Comparison of ENCODE assay signal across 27 cellular contexts in the genomic region with DNA sequence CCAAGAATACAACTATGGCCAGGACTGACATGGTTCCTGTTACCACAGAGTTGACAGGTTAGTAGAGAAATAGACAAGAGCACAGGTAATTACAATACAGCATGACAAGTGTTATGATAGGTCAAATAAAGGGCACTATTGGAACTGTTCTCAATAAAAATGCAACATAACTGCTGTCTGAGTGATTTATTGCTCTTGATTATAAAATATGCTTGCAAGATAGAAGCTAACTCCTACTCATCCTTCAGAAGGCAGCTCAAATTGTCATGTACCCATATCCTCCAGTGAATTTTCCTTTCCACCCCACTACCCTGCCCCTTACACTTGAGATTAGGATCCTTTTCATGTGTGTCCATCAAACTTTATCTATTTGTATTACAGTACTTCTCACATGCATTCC.
"Had no signal": no experiment of that assay in that cellular context is flagged by ENCODE, and none has a peak within 500 bp of the region (broad histone marks: within the 10 kb centered on the region; RNA-seq: fewer than 3 reads in every experiment).

No MANE protein-coding gene starts in this region.

- H3K4me3 ChIP-seq: hepatocyte, left lung, lower lobe of right lung, neural progenitor cell, psoas muscle, right atrium auricular region, skin epidermis, stomach, testis, thyroid gland, transverse colon, upper lobe of left lung, vagina had no signal

- H3K9me3 ChIP-seq: neutrophil, psoas muscle, right atrium auricular region, testis, thyroid gland, transverse colon, vagina had no signal

- H3K36me3 ChIP-seq: left lung, lower lobe of right lung, neural progenitor cell, neutrophil, right atrium auricular region, stomach, thyroid gland, transverse colon, upper lobe of left lung, vagina had no signal

- H2AFZ ChIP-seq: hepatocyte, neural progenitor cell, parathyroid adenoma had no signal

- H3K4me2 ChIP-seq: hepatocyte, neural progenitor cell had no signal

- DNase-seq: islet precursor cell; left lung; lower lobe of right lung; mammary epithelial cell; mesenchymal stem cell; naive thymus-derived CD8-positive, alpha-beta T cell; occipital lobe; psoas muscle; stimulated activated CD4-positive, alpha-beta T cell treated with anti-CD3 and anti-CD28 coated beads, Interleukin-12 subunit alpha, Interleukin-12 subunit beta, amount 100 ng/mL, for 4 hours; stimulated activated CD4-positive, alpha-beta T cell treated with anti-CD3 and anti-CD28 coated beads, Interleukin-15, amount 100 ng/mL, for 24 hours; stimulated activated CD4-positive, alpha-beta T cell treated with anti-CD3 and anti-CD28 coated beads, Interleukin-2, amount 100 ng/mL, for 24 hours; stimulated activated CD4-positive, alpha-beta T cell treated with anti-CD3 and anti-CD28 coated beads, Interleukin-4, amount 100 ng/mL, for 1 hour; stimulated activated naive B cell treated with anti-CD40 and anti-IgM and Interleukin-4, amounts not matched to agents 10 μg/mL and 1 μg/mL and 100 μg/mL, for 72 hours; stimulated activated naive CD8-positive, alpha-beta T cell treated with anti-CD3 and anti-CD28 coated beads, Interleukin-15, Interleukin-2, amounts not matched to agents 100 U/mL and 50 U/mL, for 24 hours; stomach; testis; thyroid gland; transverse colon; upper lobe of left lung had no signal

- ATAC-seq: left lung; lower lobe of right lung; naive thymus-derived CD8-positive, alpha-beta T cell; psoas muscle; sciatic nerve; stimulated activated naive B cell treated with anti-CD40 and anti-IgM and Interleukin-4, amounts not matched to agents 10 μg/mL and 1 μg/mL and 100 μg/mL, for 72 hours; stimulated activated naive CD8-positive, alpha-beta T cell treated with anti-CD3 and anti-CD28 coated beads, Interleukin-15, Interleukin-2, amounts not matched to agents 100 U/mL and 50 U/mL, for 24 hours had no signal

- H3K4me1 ChIP-seq: left lung, lower lobe of right lung, neural progenitor cell, parathyroid adenoma, psoas muscle, right atrium auricular region, stomach, testis, thyroid gland, transverse colon, upper lobe of left lung, vagina had no signal

- H3K27me3 ChIP-seq: hepatocyte, left lung, neural progenitor cell, neutrophil, right atrium auricular region, stomach, testis, thyroid gland, transverse colon, upper lobe of left lung, vagina had no signal

- H3K27ac ChIP-seq: hepatocyte, left lung, lower lobe of right lung, neural progenitor cell, neutrophil, parathyroid adenoma, psoas muscle, right atrium auricular region, skin epidermis, stomach, testis, thyroid gland, transverse colon, upper lobe of left lung, vagina had no signal

- H3K9ac ChIP-seq: neural progenitor cell, parathyroid adenoma had no signal

- H3K79me2 ChIP-seq: hepatocyte, parathyroid adenoma had no signal
